ENCODE assay signal across 8 cellular contexts in the genomic region with DNA sequence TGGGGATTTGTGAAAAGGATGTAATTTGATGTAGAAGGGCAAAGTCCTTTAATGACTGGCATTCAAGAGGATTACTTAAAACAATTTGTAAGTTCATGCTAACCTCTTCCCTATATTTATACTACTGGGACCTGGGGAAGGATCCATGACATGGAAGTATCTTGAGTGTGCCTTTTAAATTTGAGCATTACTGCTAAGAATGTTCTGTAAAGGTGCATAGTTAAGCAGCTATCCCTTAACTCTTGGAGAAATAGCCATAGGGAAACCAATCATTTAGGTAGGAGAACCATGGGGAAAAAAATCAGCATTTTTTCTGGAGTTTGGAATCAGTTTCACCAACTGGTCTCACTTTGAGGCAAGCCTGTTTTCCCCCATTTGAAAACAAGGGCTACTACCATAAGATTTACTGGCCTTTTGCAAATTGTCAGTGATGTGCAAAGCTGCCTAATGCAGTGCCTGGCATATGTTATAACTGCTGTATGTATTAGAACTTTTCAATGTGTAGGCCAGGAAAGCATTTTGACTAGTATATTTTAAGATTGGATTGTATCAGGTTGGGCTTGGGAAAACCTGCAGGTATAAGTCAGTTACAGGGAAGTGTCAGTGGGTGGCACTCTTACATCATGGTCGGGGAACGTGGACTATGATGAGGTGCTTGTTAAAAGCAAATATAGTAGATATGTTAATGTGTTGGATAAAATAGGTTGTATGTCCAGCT.
DNase-seq lines count a peak whose midpoint lies in the region; ATAC-seq and TF ChIP-seq lines count a peak whose summit lies in the region.

No MANE protein-coding gene starts in this region.

- no peaks in the 10 kb centered on the region for H3K9me3 Mint-ChIP-seq in CD4-positive, alpha-beta memory T cell
- H3K9me3 Mint-ChIP-seq in activated CD8-positive, alpha-beta T cell treated with anti-CD3 and anti-CD28 coated beads for 36 hours, result no peaks in the 10 kb centered on the region
- no peaks in the 10 kb centered on the region for H3K9me3 Mint-ChIP-seq in neural progenitor cell

- H3K4me1 Mint-ChIP-seq in CD4-positive, alpha-beta memory T cell, result peaks cover 22 to 57% (median 40%) of the 10 kb centered on the region in 4 donors
- H3K4me1 Mint-ChIP-seq in activated CD8-positive, alpha-beta T cell treated with anti-CD3 and anti-CD28 coated beads for 36 hours (ENCODE audit: low read depth), result peaks cover 30% of the 10 kb centered on the region
- H3K4me1 Mint-ChIP-seq in neural progenitor cell, result peaks cover 24% of the 10 kb centered on the region

- H3K4me1 ChIP-seq in CD4-positive, alpha-beta memory T cell (ENCODE audit: insufficient read depth, low read length), result peaks cover 37% of the 10 kb centered on the region
- peaks cover 17% of the 10 kb centered on the region for H3K4me1 ChIP-seq in neural progenitor cell

- ATAC-seq in GM18867 (IDR thresholded peaks at IDR 0.05; ENCODE audit: unreplicated experiment) (peak; percentile 20), HG03342 (IDR thresholded peaks at IDR 0.05; ENCODE audit: unreplicated experiment) (peak; percentile 22), GM18511 (IDR thresholded peaks at IDR 0.05; ENCODE audit: unreplicated experiment) (no peak)
- ATAC-seq in activated CD8-positive, alpha-beta T cell treated with anti-CD3 and anti-CD28 coated beads for 36 hours, result no peak

- intact Hi-C loops in CD4-positive, alpha-beta memory T cell (cut with micrococcal nuclease), result loop anchor here (1.0 kb wide), 1 partner anchor 72 kb away; no protein-coding TSS in a partner anchor
- intact Hi-C loops in activated CD8-positive, alpha-beta T cell treated with anti-CD3 and anti-CD28 coated beads for 36 hours (cut with micrococcal nuclease), result no loop called here

- peaks cover 13% of the 10 kb centered on the region for H4K20me1 ChIP-seq in neural progenitor cell (ENCODE audit: low read depth)

- H3K27ac Mint-ChIP-seq in CD4-positive, alpha-beta memory T cell, result peak overlapping the region; percentile 13 to 94 (median 68)
- H3K27ac Mint-ChIP-seq in activated CD8-positive, alpha-beta T cell treated with anti-CD3 and anti-CD28 coated beads for 36 hours, result peak overlapping the region; percentile 86
- no peak overlapping the region for H3K27ac Mint-ChIP-seq in neural progenitor cell

- H3K4me3 Mint-ChIP-seq in CD4-positive, alpha-beta memory T cell, result peak overlapping the region; percentile 25 to 99 (median 60)
- peak overlapping the region; percentile 80 for H3K4me3 Mint-ChIP-seq in activated CD8-positive, alpha-beta T cell treated with anti-CD3 and anti-CD28 coated beads for 36 hours
- H3K4me3 Mint-ChIP-seq in neural progenitor cell, result no peak overlapping the region

- H3K9me3 ChIP-seq in CD4-positive, alpha-beta memory T cell (ENCODE audit: control insufficient read depth in 1 of 2, low read length in 2 of 2), result no peaks in the 10 kb centered on the region
- no peaks in the 10 kb centered on the region for H3K9me3 ChIP-seq in neural progenitor cell (ENCODE audit: low read depth)

- H3K4me2 ChIP-seq in neural progenitor cell, result peak overlapping the region; percentile 84

- H3K36me3 ChIP-seq in CD4-positive, alpha-beta memory T cell (ENCODE audit: insufficient read depth, low read length), result peaks cover 5% of the 10 kb centered on the region
- H3K36me3 ChIP-seq in neural progenitor cell, result no peaks in the 10 kb centered on the region

- POLR2A ChIA-PET in CD4-positive, alpha-beta memory T cell (lab: Charles Lee; ENCODE audit: partially characterized antibody), result interaction anchor here (0.8 kb wide), 2 partner anchors 72 to 311 kb away, joined by 3 to 4 read pairs; a partner anchor contains a TSS
- POLR2A ChIA-PET in activated CD8-positive, alpha-beta T cell treated with anti-CD3 and anti-CD28 coated beads for 36 hours (lab: Charles Lee), result no interaction called here

- TF ChIP-seq CTCF in activated CD8-positive, alpha-beta T cell treated with anti-CD3 and anti-CD28 coated beads for 36 hours (IDR thresholded peaks at IDR 0.05), result peak; percentile 49
- peak; percentile 59 for TF ChIP-seq CTCF in fibroblast of mammary gland (conservative IDR thresholded peaks at IDR 0.05; ENCODE audit: control insufficient read depth, insufficient read depth, low read depth, low read length)
- peak; percentile 80 for TF ChIP-seq CTCF in neural progenitor cell (IDR thresholded peaks at IDR 0.05)

- CTCF ChIA-PET in CD4-positive, alpha-beta memory T cell (lab: Charles Lee; ENCODE audit: partially characterized antibody), result interaction anchor here (1.3 to 1.4 kb wide), 2 partner anchors 10 to 73 kb away, joined by 5 to 6 read pairs; a partner anchor contains a TSS
- CTCF ChIA-PET in activated CD8-positive, alpha-beta T cell treated with anti-CD3 and anti-CD28 coated beads for 36 hours (lab: Charles Lee), result interaction anchor here (1.8 kb wide), 1 partner anchor 73 kb away, joined by 7 read pairs; a partner anchor contains a TSS

- peaks cover 30 to 49% of the 10 kb centered on the region in 2 donors for H3K36me3 Mint-ChIP-seq in CD4-positive, alpha-beta memory T cell
- H3K36me3 Mint-ChIP-seq in activated CD8-positive, alpha-beta T cell treated with anti-CD3 and anti-CD28 coated beads for 36 hours (ENCODE audit: low read depth), result peaks cover 43% of the 10 kb centered on the region
- no peaks in the 10 kb centered on the region for H3K36me3 Mint-ChIP-seq in neural progenitor cell

- peak overlapping the region; percentile 96 for H3K27ac ChIP-seq in CD4-positive, alpha-beta memory T cell (ENCODE audit: low read depth, low read length)
- H3K27ac ChIP-seq in neural progenitor cell, result no peak overlapping the region

- no peaks in the 10 kb centered on the region for H3K27me3 Mint-ChIP-seq in CD4-positive, alpha-beta memory T cell
- H3K27me3 Mint-ChIP-seq in activated CD8-positive, alpha-beta T cell treated with anti-CD3 and anti-CD28 coated beads for 36 hours, result no peaks in the 10 kb centered on the region
- peaks cover 2% of the 10 kb centered on the region for H3K27me3 Mint-ChIP-seq in neural progenitor cell (ENCODE audit: insufficient read depth, low read depth)

- no peak overlapping the region for H3K9ac ChIP-seq in neural progenitor cell

- peak; percentile 39 to 55 (median 51) for DNase-seq in CD4-positive, alpha-beta memory T cell
- DNase-seq in NCI-H446 (lab: John Stamatoyannopoulos, UW) (peak; percentile 60 to 62), fibroblast of mammary gland (ENCODE audit: low read depth) (peak; percentile 81), neural progenitor cell (ENCODE audit: low spot score) (peak; percentile 70)
- peak; percentile 57 for DNase-seq in activated CD8-positive, alpha-beta T cell treated with anti-CD3 and anti-CD28 coated beads for 36 hours

- H2AFZ ChIP-seq in neural progenitor cell (replicated peaks), result no peak overlapping the region

- peaks cover 38% of the 10 kb centered on the region for H3F3A ChIP-seq in neural progenitor cell (ENCODE audit: low read depth)

- H3K79me2 ChIP-seq in neural progenitor cell (ENCODE audit: low read depth), result peaks cover 18% of the 10 kb centered on the region

- no peaks in the 10 kb centered on the region for H3K27me3 ChIP-seq in CD4-positive, alpha-beta memory T cell (ENCODE audit: insufficient read depth, low read length)
- H3K27me3 ChIP-seq in neural progenitor cell, result no peaks in the 10 kb centered on the region

- no peak overlapping the region for H3K4me3 ChIP-seq in CD4-positive, alpha-beta memory T cell (ENCODE audit: low read length in 2 of 2)
- H3K4me3 ChIP-seq in fibroblast of mammary gland (ENCODE audit: control insufficient read depth, low read depth, low read length) (peak overlapping the region; percentile 82), neural progenitor cell (peak overlapping the region; percentile 73)

Comparison
In these comparisons a context has a peak if more than half of its experiments do, and no peak if none do; other contexts are left out.
1. H3K4me3 ChIP-seq: peak in fibroblast of mammary gland (single experiment) and neural progenitor cell (single experiment); none in CD4-positive, alpha-beta memory T cell (0 of 2).
2. ATAC-seq: peak in GM18867 (single experiment) and HG03342 (single experiment); none in activated CD8-positive, alpha-beta T cell treated with anti-CD3 and anti-CD28 coated beads for 36 hours (single experiment) and GM18511 (single experiment).
3. Peak in every context shown above with its lines, with median percentiles within 50 percentile points of each other: DNase-seq and CTCF ChIP-seq.